ENCODE assay signal across 11 cellular contexts in the genomic region with DNA sequence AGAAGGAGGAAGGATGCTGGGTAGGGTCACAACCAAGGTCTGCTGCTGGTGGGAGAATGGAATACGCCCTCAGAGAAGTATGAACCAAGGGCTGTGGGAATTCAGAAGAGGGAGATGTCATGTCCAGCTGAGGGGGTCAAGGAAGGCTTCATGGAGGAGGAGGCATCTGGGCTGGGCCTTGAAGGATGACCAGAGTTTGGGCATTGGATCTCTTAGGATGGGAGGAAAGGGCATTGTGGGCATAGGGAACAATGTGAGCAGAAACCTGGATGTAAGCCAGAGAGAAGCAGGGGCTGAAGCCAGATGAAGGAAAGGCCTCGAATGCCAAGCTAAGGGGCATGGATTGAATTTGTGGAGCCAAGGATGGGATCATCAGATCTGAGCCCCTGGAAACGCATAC.
"Had no signal": no experiment of that assay in that cellular context is flagged by ENCODE, and none has a peak within 500 bp of the region (broad histone marks: within the 10 kb centered on the region; RNA-seq: fewer than 3 reads in every experiment).

No MANE protein-coding gene starts in this region.

- H3K4me3 ChIP-seq: lung, smooth muscle cell had no signal

- H3K4me2 ChIP-seq: smooth muscle cell had no signal

- ATAC-seq: activated T-cell treated with anti-CD3 and anti-CD28 coated beads, Interleukin-2, amount 50 U/mL, for 4 hours; left colon; naive thymus-derived CD4-positive, alpha-beta T cell; right cardiac atrium had no signal

- DNase-seq: activated CD4-positive, alpha-beta T cell treated with anti-CD3 and anti-CD28 coated beads, Interleukin-2, amount 50 U/mL, for 4 hours; activated CD4-positive, CD25-positive, alpha-beta regulatory T cell treated with anti-CD3 and anti-CD28 coated beads, Interleukin-2, amount 50 U/mL, for 72 hours; activated effector memory CD4-positive, alpha-beta T cell treated with Interleukin-2 at 50 U/mL for 16 hours; activated naive CD4-positive, alpha-beta T cell treated with anti-CD3 and anti-CD28 coated beads, Interleukin-2, amount 50 U/mL, for 16 hours; activated T-cell treated with anti-CD3 and anti-CD28 coated beads, Interleukin-2, amount 50 U/mL, for 4 hours; erythroblast; left colon; naive thymus-derived CD4-positive, alpha-beta T cell had no signal
